Comparison of ENCODE assay signal across 8 cellular contexts in genomic region chrX:19799319-19800182, GRCh38.
DNase-seq lines count a peak whose midpoint lies in the region; ATAC-seq and TF ChIP-seq lines count a peak whose summit lies in the region.

No MANE protein-coding gene starts in this region.

- H3K27ac Mint-ChIP-seq in IgD-negative memory B cell, result peak overlapping the region in 2 of 3 donors; percentile 20 to 84

- no peaks in the 10 kb centered on the region for H3K9me3 Mint-ChIP-seq in IgD-negative memory B cell

- H3K4me1 Mint-ChIP-seq in IgD-negative memory B cell, result peaks cover 14 to 36% (median 34%) of the 10 kb centered on the region in 3 donors

- no peaks in the 10 kb centered on the region for H3K27me3 Mint-ChIP-seq in IgD-negative memory B cell

- H3K36me3 Mint-ChIP-seq in IgD-negative memory B cell, result peaks cover 2% of the 10 kb centered on the region

- H3K9me3 ChIP-seq in WERI-Rb-1 (ENCODE audit: severe bottlenecking), result no peaks in the 10 kb centered on the region
- H3K9me3 ChIP-seq in endocrine pancreas (ENCODE audit: control insufficient read depth, low read length), result no peaks in the 10 kb centered on the region
- H3K9me3 ChIP-seq in skeletal muscle satellite cell (replicated peaks; ENCODE audit: low read length), result no peaks in the 10 kb centered on the region

- no peak for TF ChIP-seq CTCF in WERI-Rb-1 (IDR thresholded peaks at IDR 0.05; ENCODE audit: low read depth, low read length)

- H3K36me3 ChIP-seq in WERI-Rb-1 (no peaks in the 10 kb centered on the region), endocrine pancreas (ENCODE audit: control insufficient read depth, insufficient read depth, low read length) (no peaks in the 10 kb centered on the region), skeletal muscle satellite cell (ENCODE audit: insufficient read depth, low read length) (no peaks in the 10 kb centered on the region)

- H3K4me3 Mint-ChIP-seq in IgD-negative memory B cell, result peak overlapping the region; percentile 33 to 82 (median 60)

- no peak for DNase-seq in WERI-Rb-1
- no peak for DNase-seq in NCI-H226

- ATAC-seq in GM18870 (IDR thresholded peaks at IDR 0.05; ENCODE audit: unreplicated experiment), result no peak
- no peak for ATAC-seq in HG03432 (IDR thresholded peaks at IDR 0.05; ENCODE audit: unreplicated experiment)
- ATAC-seq in GM21786 (IDR thresholded peaks at IDR 0.05; ENCODE audit: unreplicated experiment), result no peak

- peak overlapping the region; percentile 18; the same call in 1 of the 2 replicates for H3K27ac ChIP-seq in WERI-Rb-1

- no peak overlapping the region for H3K9ac ChIP-seq in endocrine pancreas (ENCODE audit: control insufficient read depth, insufficient read depth, low read length)
- H3K9ac ChIP-seq in skeletal muscle satellite cell (ENCODE audit: low read depth, low read length), result peak overlapping the region; percentile 43

- H3K4me3 ChIP-seq in WERI-Rb-1 (ENCODE audit: low read depth, low read length) (no peak overlapping the region), endocrine pancreas (ENCODE audit: control insufficient read depth, insufficient read depth, low read length) (peak overlapping the region; percentile 36), skeletal muscle satellite cell (ENCODE audit: low read length) (peak overlapping the region; percentile 44)

- H3K4me1 ChIP-seq in endocrine pancreas (ENCODE audit: control insufficient read depth, insufficient read depth, low read length) (peaks cover 5% of the 10 kb centered on the region), skeletal muscle satellite cell (ENCODE audit: control insufficient read depth, insufficient read depth, low read length) (peaks cover 7% of the 10 kb centered on the region)

- H3K27me3 ChIP-seq in WERI-Rb-1 (ENCODE audit: insufficient read depth, low read depth, severe bottlenecking) (no peaks in the 10 kb centered on the region), endocrine pancreas (ENCODE audit: control insufficient read depth, insufficient read depth, low read length) (no peaks in the 10 kb centered on the region), skeletal muscle satellite cell (ENCODE audit: control insufficient read depth, insufficient read depth, low read length) (no peaks in the 10 kb centered on the region)

- H3K4me2 ChIP-seq in skeletal muscle satellite cell (ENCODE audit: low read length), result peak overlapping the region; percentile 72
